Comparison of ENCODE assay signal across 26 cellular contexts in the genomic region with DNA sequence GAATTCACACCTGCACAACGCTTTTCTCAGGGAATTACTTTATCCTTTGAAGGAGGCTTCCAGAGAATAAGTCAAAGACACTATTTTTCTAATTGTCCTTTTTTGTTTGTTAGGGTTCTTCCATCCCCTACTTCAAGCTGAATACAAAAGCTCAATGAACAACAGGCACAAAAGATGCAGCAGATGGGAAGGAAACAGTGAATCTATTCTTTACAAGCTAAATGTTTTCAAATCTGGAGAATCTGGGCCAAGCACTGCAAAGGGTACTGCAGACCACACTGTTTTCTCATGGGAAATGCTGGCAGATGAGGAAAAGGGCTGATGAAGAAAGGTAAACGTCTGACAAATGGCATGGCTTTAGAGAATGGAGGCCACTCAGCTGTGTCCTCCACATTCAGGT.
"Had no signal": no experiment of that assay in that cellular context is flagged by ENCODE, and none has a peak within 500 bp of the region (broad histone marks: within the 10 kb centered on the region; RNA-seq: fewer than 3 reads in every experiment).

No MANE protein-coding gene starts in this region.

- ATAC-seq: gastrocnemius medialis; left colon; naive thymus-derived CD8-positive, alpha-beta T cell; pancreas; right cardiac atrium; stimulated activated naive B cell treated with anti-CD40 and anti-IgM and Interleukin-4, amounts not matched to agents 10 μg/mL and 1 μg/mL and 100 μg/mL, for 72 hours had no signal

- DNase-seq: activated CD4-positive, alpha-beta T cell treated with anti-CD3 and anti-CD28 coated beads for 48 hours; activated CD4-positive, alpha-beta T cell treated with anti-CD3 and anti-CD28 coated beads, Interleukin-2, amount 50 U/mL, for 48 hours; activated CD8-positive, alpha-beta memory T cell treated with anti-CD3 and anti-CD28 coated beads for 24 hours; activated effector memory CD4-positive, alpha-beta T cell treated with Interleukin-2 at 50 U/mL for 16 hours; activated naive CD4-positive, alpha-beta T cell treated with anti-CD3 and anti-CD28 coated beads for 36 hours; activated naive CD8-positive, alpha-beta T cell treated with anti-CD3 and anti-CD28 coated beads for 36 hours; adrenal gland; brain microvascular endothelial cell; effector CD8-positive, alpha-beta T cell; esophagus squamous epithelium; gastrocnemius medialis; left colon; naive thymus-derived CD8-positive, alpha-beta T cell; pancreas; right cardiac atrium; stimulated activated CD4-positive, alpha-beta T cell treated with anti-CD3 and anti-CD28 coated beads, Interleukin-15, amount 100 ng/mL, for 24 hours; stimulated activated CD4-positive, alpha-beta T cell treated with anti-CD3 and anti-CD28 coated beads, Interleukin-2, amount 100 ng/mL, for 24 hours; stimulated activated naive B cell treated with anti-CD40 and anti-IgM and Interleukin-4, amounts not matched to agents 10 μg/mL and 1 μg/mL and 100 μg/mL, for 72 hours; stomach; T-helper 1 cell; testis; transverse colon had no signal

- H3K27ac ChIP-seq: adrenal gland, ascending aorta, brain microvascular endothelial cell, epithelial cell of prostate, esophagus squamous epithelium, gastrocnemius medialis, hepatocyte, pancreas, stomach, testis, transverse colon, VCaP had no signal
